ENCODE assay signal across 9 cellular contexts in the genomic region with DNA sequence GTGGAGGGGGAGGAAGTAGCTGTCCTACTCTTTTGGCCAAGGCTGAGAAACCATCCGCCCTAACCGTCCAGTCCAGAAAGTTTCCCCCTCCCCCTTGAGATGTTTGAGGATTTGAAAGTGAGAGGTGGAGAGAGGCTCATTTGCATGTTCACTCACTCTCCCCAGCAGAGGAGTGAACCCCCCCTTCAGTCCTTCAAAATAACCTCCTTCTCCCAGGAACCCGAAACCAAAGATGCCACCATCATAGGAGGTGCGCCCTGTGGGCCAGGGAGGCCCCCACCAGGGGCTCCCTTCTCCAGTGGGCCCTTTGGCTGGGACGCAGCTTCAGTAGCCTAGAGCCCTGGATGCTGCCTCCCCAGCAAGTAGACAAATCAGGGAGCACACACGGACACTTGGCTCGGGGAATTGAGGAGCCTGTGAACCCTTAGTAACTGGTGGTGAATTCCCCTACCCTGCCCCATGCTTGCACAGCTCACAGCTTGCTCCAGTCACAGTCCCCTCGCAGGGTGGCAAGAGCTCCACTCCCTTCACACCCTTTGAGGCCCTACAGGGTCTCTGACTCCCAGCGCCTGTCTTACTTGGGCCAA. TPM values are rescaled to one million over a fixed set of nuclear protein-coding genes. Genes with fewer than 3 reads are reported as not detected.
DNase-seq lines count a peak whose midpoint lies in the region; ATAC-seq, FAIRE-seq and TF ChIP-seq lines count a peak whose summit lies in the region.
"Had no signal": no experiment of that assay in that cellular context is flagged by ENCODE, and none has a peak within 500 bp of the region (broad histone marks: within the 10 kb centered on the region; RNA-seq: fewer than 3 reads in every experiment).

No MANE protein-coding gene starts in this region.

- no peaks in the 10 kb centered on the region; the same call in none of the 2 replicates for H3K36me3 ChIP-seq in GM06990 (ENCODE audit: control insufficient read depth, insufficient read depth, low read length)
- H3K36me3 ChIP-seq in kidney (ENCODE audit: control insufficient read depth in 1 of 2, insufficient read depth in 2 of 2, low read length in 2 of 2) = no peaks in the 10 kb centered on the region
- H3K36me3 ChIP-seq: thoracic aorta had no signal

- no peaks in the 10 kb centered on the region for H3K27me3 Mint-ChIP-seq in central memory CD8-positive, alpha-beta T cell

- H3K4me1 Mint-ChIP-seq in central memory CD8-positive, alpha-beta T cell = peaks cover 60% of the 10 kb centered on the region

- no peaks in the 10 kb centered on the region for H3K9me3 ChIP-seq in kidney (ENCODE audit: control insufficient read depth in 1 of 2, low read length in 2 of 2)
- H3K9me3 ChIP-seq: thoracic aorta had no signal

- H3K4me3 ChIP-seq in GM06990 (replicated peaks; ENCODE audit: low read depth, low read length) (peak overlapping the region; percentile 47), kidney (ENCODE audit: low read length in 2 of 2) (no peak overlapping the region)
- H3K4me3 ChIP-seq: thoracic aorta had no signal

- peaks cover 19% of the 10 kb centered on the region for H3K36me3 Mint-ChIP-seq in central memory CD8-positive, alpha-beta T cell (ENCODE audit: insufficient read depth)

- FAIRE-seq in kidney (lab: Jason Lieb, UNC) = no peak

- H3K27me3 ChIP-seq in GM06990 (replicated peaks; ENCODE audit: control insufficient read depth, insufficient read depth, low read length) = no peaks in the 10 kb centered on the region

- peak overlapping the region; percentile 83 for H3K4me3 Mint-ChIP-seq in central memory CD8-positive, alpha-beta T cell

- H3K9me3 Mint-ChIP-seq in central memory CD8-positive, alpha-beta T cell = no peaks in the 10 kb centered on the region

- peak; percentile 78 for DNase-seq in GM06990 (ENCODE audit: extremely low read depth, insufficient read length)
- no peak for DNase-seq in central memory CD8-positive, alpha-beta T cell (ENCODE audit: low spot score in 2 of 2)
- no peak for DNase-seq in NCI-H2107 treated with DMSO at 0.1 percent for 48 hours (lab: John Stamatoyannopoulos, UW; ENCODE audit: unreplicated experiment)
- no peak for DNase-seq in left colon
- DNase-seq in substantia nigra (lab: John Stamatoyannopoulos, UW) = no peak
- DNase-seq in kidney = no peak

- peaks cover 0 to 10% of the 10 kb centered on the region in 2 donors for H3K4me1 ChIP-seq in kidney (ENCODE audit: control insufficient read depth in 1 of 2, insufficient read depth in 1 of 2, low read depth in 1 of 2, low read length in 2 of 2)

- H3K27ac ChIP-seq in substantia nigra (ENCODE audit: low read depth, low read length, poor library complexity, severe bottlenecking) (no peak overlapping the region), kidney (ENCODE audit: low read depth in 2 of 2, low read length in 2 of 2) (no peak overlapping the region)
- H3K27ac ChIP-seq: thoracic aorta had no signal

- ATAC-seq in GM19452 (IDR thresholded peaks at IDR 0.05; ENCODE audit: unreplicated experiment) = peak; percentile 33
- peak; percentile 37 for ATAC-seq in HG03442 (IDR thresholded peaks at IDR 0.05; ENCODE audit: unreplicated experiment)
- no peak for ATAC-seq in central memory CD8-positive, alpha-beta T cell (replicated peaks; ENCODE audit: extremely low read depth, poor library complexity, severe bottlenecking)
- ATAC-seq in left colon = no peak

- intact Hi-C loops in left colon (cut with DNase I, micrococcal nuclease) (loop anchor here in 1 of 2 donors (10.0 kb wide), 1 partner anchor 100 kb away; no protein-coding TSS in a partner anchor), kidney (cut with DNase I) (no loop called here)

- no peak overlapping the region for H3K27ac Mint-ChIP-seq in central memory CD8-positive, alpha-beta T cell (ENCODE audit: low read depth)

- no peak for TF ChIP-seq CTCF in GM06990 (IDR thresholded peaks at IDR 0.05; ENCODE audit: insufficient read depth, low read length, poor library complexity, severe bottlenecking)
- no peak for TF ChIP-seq CTCF in kidney (IDR thresholded peaks at IDR 0.05; ENCODE audit: borderline replicate concordance, extremely low read depth, insufficient read depth)

- no peak overlapping the region for H3K9ac ChIP-seq in kidney (ENCODE audit: low read length in 2 of 2)

RNA-seq across cellular contexts. Expression of gene ELF4, which starts 25.6 kb away (rescaled TPM):
- total RNA-seq in left colon = 10 to 100 TPM; 39.8 to 61.9 TPM
- total RNA-seq in kidney = 18.0 TPM
- 2.6 TPM for polyA plus RNA-seq in kidney (ENCODE audit: insufficient read depth, low read depth, low replicate concordance)

Comparison
In these comparisons a context has a peak if more than half of its experiments do, and no peak if none do; other contexts are left out.
1. ATAC-seq: peak in GM19452 (single experiment) and HG03442 (single experiment); none in central memory CD8-positive, alpha-beta T cell (single experiment) and left colon (single experiment).